Comparison of ENCODE assay signal across 1 cellular context in the genomic region with DNA sequence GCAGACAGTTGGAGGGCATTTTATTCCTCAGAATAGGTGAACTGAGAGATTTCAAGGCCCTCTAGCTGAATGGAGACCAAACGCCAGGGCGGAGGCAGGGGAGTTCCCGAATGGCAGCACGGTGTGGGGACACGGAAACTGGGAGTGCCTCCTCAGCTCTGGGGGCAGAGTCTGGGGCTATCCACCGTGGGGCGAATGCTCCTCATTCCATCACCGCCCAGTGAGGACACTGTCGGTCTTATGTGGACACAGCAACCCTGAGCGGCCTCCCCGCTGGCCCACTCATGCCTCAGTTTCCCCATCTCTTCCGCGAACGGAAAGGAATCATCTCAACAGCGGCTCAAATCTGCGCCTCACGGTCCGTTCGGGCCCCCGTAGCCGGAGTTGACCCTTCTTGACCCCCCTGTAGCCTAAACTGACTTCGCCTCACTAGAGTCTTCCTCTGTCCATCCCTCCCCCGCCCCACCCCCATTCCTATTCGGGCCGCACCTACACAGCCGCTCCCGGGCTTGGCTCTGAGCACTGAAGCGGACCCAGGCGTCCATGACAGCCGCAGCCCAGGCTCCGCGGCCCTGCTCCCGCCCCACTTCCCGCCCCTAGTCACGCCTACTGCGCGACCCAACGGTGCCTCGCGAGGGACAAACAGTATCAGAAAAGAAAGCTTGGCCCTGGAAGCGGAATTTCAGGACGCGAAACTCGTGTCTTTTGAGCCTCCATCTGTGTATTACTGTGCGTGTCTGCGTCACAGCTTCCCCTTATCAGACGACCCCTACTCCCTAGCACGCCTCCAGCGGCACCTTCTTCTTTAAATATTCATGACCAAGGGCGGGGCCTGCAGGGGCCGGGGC.
TF ChIP-seq lines count a peak whose summit lies in the region.

TSS of gene PEX11B (minus strand) at position 574 of the 848 bp plus-strand sequence. CDS start at position 545, 29 bp downstream.

TF ChIP-seq in HepG2, 621 proteins besides CTCF, POLR2A, EP300 and RAD21 (continued from another document and continues in another):
- TF ChIP-seq, protein P1, sequence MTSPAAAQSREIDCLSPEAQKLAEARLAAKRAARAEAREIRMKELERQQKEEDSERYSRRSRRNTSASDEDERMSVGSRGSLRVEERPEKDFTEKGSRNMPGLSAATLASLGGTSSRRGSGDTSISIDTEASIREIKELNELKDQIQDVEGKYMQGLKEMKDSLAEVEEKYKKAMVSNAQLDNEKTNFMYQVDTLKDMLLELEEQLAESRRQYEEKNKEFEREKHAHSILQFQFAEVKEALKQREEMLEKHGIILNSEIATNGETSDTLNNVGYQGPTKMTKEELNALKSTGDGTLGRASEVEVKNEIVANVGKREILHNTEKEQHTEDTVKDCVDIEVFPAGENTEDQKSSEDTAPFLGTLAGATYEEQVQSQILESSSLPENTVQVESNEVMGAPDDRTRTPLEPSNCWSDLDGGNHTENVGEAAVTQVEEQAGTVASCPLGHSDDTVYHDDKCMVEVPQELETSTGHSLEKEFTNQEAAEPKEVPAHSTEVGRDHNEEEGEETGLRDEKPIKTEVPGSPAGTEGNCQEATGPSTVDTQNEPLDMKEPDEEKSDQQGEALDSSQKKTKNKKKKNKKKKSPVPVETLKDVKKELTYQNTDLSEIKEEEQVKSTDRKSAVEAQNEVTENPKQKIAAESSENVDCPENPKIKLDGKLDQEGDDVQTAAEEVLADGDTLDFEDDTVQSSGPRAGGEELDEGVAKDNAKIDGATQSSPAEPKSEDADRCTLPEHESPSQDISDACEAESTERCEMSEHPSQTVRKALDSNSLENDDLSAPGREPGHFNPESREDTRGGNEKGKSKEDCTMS (CRISPR knock-in tag; conservative IDR thresholded peaks at IDR 0.05): no peak
- TF ChIP-seq, protein P2, sequence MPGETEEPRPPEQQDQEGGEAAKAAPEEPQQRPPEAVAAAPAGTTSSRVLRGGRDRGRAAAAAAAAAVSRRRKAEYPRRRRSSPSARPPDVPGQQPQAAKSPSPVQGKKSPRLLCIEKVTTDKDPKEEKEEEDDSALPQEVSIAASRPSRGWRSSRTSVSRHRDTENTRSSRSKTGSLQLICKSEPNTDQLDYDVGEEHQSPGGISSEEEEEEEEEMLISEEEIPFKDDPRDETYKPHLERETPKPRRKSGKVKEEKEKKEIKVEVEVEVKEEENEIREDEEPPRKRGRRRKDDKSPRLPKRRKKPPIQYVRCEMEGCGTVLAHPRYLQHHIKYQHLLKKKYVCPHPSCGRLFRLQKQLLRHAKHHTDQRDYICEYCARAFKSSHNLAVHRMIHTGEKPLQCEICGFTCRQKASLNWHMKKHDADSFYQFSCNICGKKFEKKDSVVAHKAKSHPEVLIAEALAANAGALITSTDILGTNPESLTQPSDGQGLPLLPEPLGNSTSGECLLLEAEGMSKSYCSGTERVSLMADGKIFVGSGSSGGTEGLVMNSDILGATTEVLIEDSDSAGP (CRISPR knock-in tag; IDR thresholded peaks at IDR 0.05; ENCODE audit: borderline replicate concordance): peak; percentile 99
- TF ChIP-seq FOXK2 (IDR thresholded peaks at IDR 0.05) (no peak), TEAD3 (CRISPR knock-in tag; optimal IDR thresholded peaks at IDR 0.05; ENCODE audit: borderline replicate concordance) (peak; percentile 38), ZNF891 (CRISPR knock-in tag; IDR thresholded peaks at IDR 0.05) (0 out of 2 replicates have a peak, but pooled peaks have one; percentile 5), FOXA3 (CRISPR knock-in tag; IDR thresholded peaks at IDR 0.05) (no peak), ZNF543 (CRISPR knock-in tag; IDR thresholded peaks at IDR 0.05) (no peak; the same call in 1 of the 2 replicates), ZNF414 (CRISPR knock-in tag; IDR thresholded peaks at IDR 0.05) (no peak), ZNF674 (CRISPR knock-in tag; IDR thresholded peaks at IDR 0.05; ENCODE audit: low read depth) (no peak), RBFOX2 (IDR thresholded peaks at IDR 0.05; ENCODE audit: low read depth, low read length) (peak; percentile 70), ZFX (CRISPR knock-in tag; IDR thresholded peaks at IDR 0.05; ENCODE audit: low read depth) (peak; percentile 82), ZNF20 (CRISPR knock-in tag; IDR thresholded peaks at IDR 0.05) (no peak), POLR2AphosphoS2 (IDR thresholded peaks at IDR 0.05; ENCODE audit: low read depth, low read length) (no peak), ZNF350 (CRISPR knock-in tag; IDR thresholded peaks at IDR 0.05; ENCODE audit: borderline replicate concordance, low read depth) (peak; percentile 46; the same call in 1 of the 2 replicates), ARHGAP35 (CRISPR knock-in tag; IDR thresholded peaks at IDR 0.05; ENCODE audit: borderline replicate concordance) (no peak), ZC3H13 (CRISPR knock-in tag; IDR thresholded peaks at IDR 0.05) (peak; percentile 46; the same call in 1 of the 2 replicates), GABPB1 (CRISPR knock-in tag; IDR thresholded peaks at IDR 0.05) (peak; percentile 73; the same call in 1 of the 2 replicates), MAZ (IDR thresholded peaks at IDR 0.05; ENCODE audit: borderline replicate concordance, low read depth, low read length) (0 out of 2 replicates have a peak, but pooled peaks have one; percentile 35), MAZ (CRISPR knock-in tag; IDR thresholded peaks at IDR 0.05; ENCODE audit: low read depth) (0 out of 2 replicates have a peak, but pooled peaks have one; percentile 34), POGZ (CRISPR knock-in tag; IDR thresholded peaks at IDR 0.05) (0 out of 2 replicates have a peak, but pooled peaks have one; percentile 33), GFI1 (CRISPR knock-in tag; IDR thresholded peaks at IDR 0.05; ENCODE audit: borderline replicate concordance) (peak; percentile 70; the same call in 1 of the 2 replicates), SMC3 (IDR thresholded peaks at IDR 0.05; ENCODE audit: low read length) (no peak), YY1 (IDR thresholded peaks at IDR 0.05; ENCODE audit: insufficient read depth, insufficient replicate concordance, low read depth, low read length) (peak; percentile 86), ZNF687 (CRISPR knock-in tag; IDR thresholded peaks at IDR 0.05) (peak; percentile 72), KMT2B (CRISPR knock-in tag; IDR thresholded peaks at IDR 0.05) (peak; percentile 82), TBX2 (CRISPR knock-in tag; IDR thresholded peaks at IDR 0.05; ENCODE audit: borderline replicate concordance) (peak; percentile 29), MED1 (CRISPR knock-in tag; IDR thresholded peaks at IDR 0.05) (peak; percentile 36), NFYC (CRISPR knock-in tag; IDR thresholded peaks at IDR 0.05) (no peak), ADNP (CRISPR knock-in tag; IDR thresholded peaks at IDR 0.05) (no peak), ZNF547 (CRISPR knock-in tag; IDR thresholded peaks at IDR 0.05) (peak; percentile 69; the same call in 1 of the 2 replicates), HMGXB4 (CRISPR knock-in tag; IDR thresholded peaks at IDR 0.05; ENCODE audit: borderline replicate concordance in 1 of 2, low read depth in 1 of 2) (peak; percentile 18 to 51; a peak in 1 of 4 replicates), SAP130 (CRISPR knock-in tag; IDR thresholded peaks at IDR 0.05; ENCODE audit: low read depth) (peak; percentile 87), NFIC (IDR thresholded peaks at IDR 0.05; ENCODE audit: low read length) (no peak)
- TF ChIP-seq, protein P3, sequence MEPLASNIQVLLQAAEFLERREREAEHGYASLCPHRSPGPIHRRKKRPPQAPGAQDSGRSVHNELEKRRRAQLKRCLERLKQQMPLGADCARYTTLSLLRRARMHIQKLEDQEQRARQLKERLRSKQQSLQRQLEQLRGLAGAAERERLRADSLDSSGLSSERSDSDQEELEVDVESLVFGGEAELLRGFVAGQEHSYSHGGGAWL (CRISPR knock-in tag; IDR thresholded peaks at IDR 0.05): 0 out of 2 replicates have a peak, but pooled peaks have one; percentile 57
- TF ChIP-seq, protein P4, sequence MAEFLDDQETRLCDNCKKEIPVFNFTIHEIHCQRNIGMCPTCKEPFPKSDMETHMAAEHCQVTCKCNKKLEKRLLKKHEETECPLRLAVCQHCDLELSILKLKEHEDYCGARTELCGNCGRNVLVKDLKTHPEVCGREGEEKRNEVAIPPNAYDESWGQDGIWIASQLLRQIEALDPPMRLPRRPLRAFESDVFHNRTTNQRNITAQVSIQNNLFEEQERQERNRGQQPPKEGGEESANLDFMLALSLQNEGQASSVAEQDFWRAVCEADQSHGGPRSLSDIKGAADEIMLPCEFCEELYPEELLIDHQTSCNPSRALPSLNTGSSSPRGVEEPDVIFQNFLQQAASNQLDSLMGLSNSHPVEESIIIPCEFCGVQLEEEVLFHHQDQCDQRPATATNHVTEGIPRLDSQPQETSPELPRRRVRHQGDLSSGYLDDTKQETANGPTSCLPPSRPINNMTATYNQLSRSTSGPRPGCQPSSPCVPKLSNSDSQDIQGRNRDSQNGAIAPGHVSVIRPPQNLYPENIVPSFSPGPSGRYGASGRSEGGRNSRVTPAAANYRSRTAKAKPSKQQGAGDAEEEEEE (CRISPR knock-in tag; IDR thresholded peaks at IDR 0.05; ENCODE audit: borderline replicate concordance): no peak
- TF ChIP-seq, protein P5, sequence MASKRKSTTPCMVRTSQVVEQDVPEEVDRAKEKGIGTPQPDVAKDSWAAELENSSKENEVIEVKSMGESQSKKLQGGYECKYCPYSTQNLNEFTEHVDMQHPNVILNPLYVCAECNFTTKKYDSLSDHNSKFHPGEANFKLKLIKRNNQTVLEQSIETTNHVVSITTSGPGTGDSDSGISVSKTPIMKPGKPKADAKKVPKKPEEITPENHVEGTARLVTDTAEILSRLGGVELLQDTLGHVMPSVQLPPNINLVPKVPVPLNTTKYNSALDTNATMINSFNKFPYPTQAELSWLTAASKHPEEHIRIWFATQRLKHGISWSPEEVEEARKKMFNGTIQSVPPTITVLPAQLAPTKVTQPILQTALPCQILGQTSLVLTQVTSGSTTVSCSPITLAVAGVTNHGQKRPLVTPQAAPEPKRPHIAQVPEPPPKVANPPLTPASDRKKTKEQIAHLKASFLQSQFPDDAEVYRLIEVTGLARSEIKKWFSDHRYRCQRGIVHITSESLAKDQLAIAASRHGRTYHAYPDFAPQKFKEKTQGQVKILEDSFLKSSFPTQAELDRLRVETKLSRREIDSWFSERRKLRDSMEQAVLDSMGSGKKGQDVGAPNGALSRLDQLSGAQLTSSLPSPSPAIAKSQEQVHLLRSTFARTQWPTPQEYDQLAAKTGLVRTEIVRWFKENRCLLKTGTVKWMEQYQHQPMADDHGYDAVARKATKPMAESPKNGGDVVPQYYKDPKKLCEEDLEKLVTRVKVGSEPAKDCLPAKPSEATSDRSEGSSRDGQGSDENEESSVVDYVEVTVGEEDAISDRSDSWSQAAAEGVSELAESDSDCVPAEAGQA (IDR thresholded peaks at IDR 0.05; ENCODE audit: low read depth): no peak
- TF ChIP-seq, protein P5 (CRISPR knock-in tag; IDR thresholded peaks at IDR 0.05; ENCODE audit: borderline replicate concordance): 0 out of 2 replicates have a peak, but pooled peaks have one; percentile 31
